Comparison of ENCODE assay signal across 1 cellular context in the genomic region with DNA sequence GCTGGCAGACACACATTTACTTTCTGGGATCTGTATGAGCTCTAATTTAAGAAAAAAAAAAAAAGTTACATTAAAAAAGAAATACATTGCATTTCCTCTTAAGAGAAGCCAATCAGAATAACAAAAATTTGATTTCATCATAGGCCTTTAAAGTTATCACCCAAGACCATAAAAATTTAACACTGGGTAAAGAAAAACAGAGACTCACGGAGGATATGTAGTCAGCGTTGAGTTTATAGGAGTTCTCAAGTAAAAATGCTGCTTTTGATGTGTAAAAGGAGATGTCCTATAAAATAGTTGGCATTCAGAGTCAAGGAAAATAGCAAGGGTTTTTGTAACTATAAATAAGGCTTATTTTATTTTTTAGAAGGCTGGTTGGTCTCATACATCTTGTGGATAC.
TF ChIP-seq lines count a peak whose summit lies in the region.

No MANE protein-coding gene starts in this region.

TF ChIP-seq in GM23338, 12 proteins besides CTCF, POLR2A, EP300 and RAD21 (continued from another document):
- TF ChIP-seq, protein P1, sequence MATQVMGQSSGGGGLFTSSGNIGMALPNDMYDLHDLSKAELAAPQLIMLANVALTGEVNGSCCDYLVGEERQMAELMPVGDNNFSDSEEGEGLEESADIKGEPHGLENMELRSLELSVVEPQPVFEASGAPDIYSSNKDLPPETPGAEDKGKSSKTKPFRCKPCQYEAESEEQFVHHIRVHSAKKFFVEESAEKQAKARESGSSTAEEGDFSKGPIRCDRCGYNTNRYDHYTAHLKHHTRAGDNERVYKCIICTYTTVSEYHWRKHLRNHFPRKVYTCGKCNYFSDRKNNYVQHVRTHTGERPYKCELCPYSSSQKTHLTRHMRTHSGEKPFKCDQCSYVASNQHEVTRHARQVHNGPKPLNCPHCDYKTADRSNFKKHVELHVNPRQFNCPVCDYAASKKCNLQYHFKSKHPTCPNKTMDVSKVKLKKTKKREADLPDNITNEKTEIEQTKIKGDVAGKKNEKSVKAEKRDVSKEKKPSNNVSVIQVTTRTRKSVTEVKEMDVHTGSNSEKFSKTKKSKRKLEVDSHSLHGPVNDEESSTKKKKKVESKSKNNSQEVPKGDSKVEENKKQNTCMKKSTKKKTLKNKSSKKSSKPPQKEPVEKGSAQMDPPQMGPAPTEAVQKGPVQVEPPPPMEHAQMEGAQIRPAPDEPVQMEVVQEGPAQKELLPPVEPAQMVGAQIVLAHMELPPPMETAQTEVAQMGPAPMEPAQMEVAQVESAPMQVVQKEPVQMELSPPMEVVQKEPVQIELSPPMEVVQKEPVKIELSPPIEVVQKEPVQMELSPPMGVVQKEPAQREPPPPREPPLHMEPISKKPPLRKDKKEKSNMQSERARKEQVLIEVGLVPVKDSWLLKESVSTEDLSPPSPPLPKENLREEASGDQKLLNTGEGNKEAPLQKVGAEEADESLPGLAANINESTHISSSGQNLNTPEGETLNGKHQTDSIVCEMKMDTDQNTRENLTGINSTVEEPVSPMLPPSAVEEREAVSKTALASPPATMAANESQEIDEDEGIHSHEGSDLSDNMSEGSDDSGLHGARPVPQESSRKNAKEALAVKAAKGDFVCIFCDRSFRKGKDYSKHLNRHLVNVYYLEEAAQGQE (IDR thresholded peaks at IDR 0.05; ENCODE audit: unreplicated experiment) = no peak
- no peak for TF ChIP-seq POLR2AphosphoS5 (IDR thresholded peaks at IDR 0.05; ENCODE audit: low read depth)
- no peak for TF ChIP-seq STAT1 (IDR thresholded peaks at IDR 0.05; ENCODE audit: unreplicated experiment)
- no peak for TF ChIP-seq CREB1 (CRISPR knock-in tag; IDR thresholded peaks at IDR 0.05; ENCODE audit: low read depth)
- no peak for TF ChIP-seq EZH2phosphoT487 (IDR thresholded peaks at IDR 0.05; ENCODE audit: unreplicated experiment)
- no peak for TF ChIP-seq NANOG (IDR thresholded peaks at IDR 0.05; ENCODE audit: borderline replicate concordance)
- no peak for TF ChIP-seq JUNB (IDR thresholded peaks at IDR 0.05; ENCODE audit: unreplicated experiment)
- no peak for TF ChIP-seq ZNF331 (CRISPR knock-in tag; IDR thresholded peaks at IDR 0.05; ENCODE audit: low read depth)
